1 cellular context compared by ENCODE assay signal in genomic region chr17:12547829-12548228, GRCh38.
TF ChIP-seq lines count a peak whose summit lies in the region.

No MANE protein-coding gene starts in this region.

TF ChIP-seq in GM23338, 12 proteins besides CTCF, POLR2A, EP300 and RAD21 (continued from another document):
- TF ChIP-seq ZNF462 (CRISPR knock-in tag; IDR thresholded peaks at IDR 0.05) (no peak), ZNF331 (CRISPR knock-in tag; IDR thresholded peaks at IDR 0.05; ENCODE audit: low read depth) (no peak), STAT1 (IDR thresholded peaks at IDR 0.05; ENCODE audit: unreplicated experiment) (no peak)
- TF ChIP-seq, protein P1, sequence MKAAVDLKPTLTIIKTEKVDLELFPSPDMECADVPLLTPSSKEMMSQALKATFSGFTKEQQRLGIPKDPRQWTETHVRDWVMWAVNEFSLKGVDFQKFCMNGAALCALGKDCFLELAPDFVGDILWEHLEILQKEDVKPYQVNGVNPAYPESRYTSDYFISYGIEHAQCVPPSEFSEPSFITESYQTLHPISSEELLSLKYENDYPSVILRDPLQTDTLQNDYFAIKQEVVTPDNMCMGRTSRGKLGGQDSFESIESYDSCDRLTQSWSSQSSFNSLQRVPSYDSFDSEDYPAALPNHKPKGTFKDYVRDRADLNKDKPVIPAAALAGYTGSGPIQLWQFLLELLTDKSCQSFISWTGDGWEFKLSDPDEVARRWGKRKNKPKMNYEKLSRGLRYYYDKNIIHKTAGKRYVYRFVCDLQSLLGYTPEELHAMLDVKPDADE (IDR thresholded peaks at IDR 0.05) = no peak
